In the genomic region with DNA sequence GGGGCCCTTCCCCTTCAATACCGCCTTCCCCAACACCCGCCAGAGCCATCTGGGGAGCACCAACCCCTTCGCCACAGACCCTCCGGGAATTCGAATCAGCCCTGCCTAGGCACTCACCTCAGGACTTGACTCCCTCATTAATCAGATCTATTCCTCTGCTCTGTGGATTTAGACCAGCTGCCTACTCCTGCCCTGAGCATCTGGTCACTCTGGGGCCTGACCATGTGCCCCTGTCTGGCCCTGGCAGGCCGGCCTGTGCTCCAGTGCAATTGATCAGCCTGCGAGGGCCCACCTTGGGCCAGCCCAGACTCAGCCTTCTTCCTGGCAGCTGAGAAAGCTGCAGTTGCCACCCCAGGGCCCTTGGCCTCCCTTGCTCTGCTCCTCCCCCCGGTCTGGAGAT, we compare ENCODE assay signal across 34 cellular contexts. TPM values are rescaled to one million over a fixed set of nuclear protein-coding genes. Genes with fewer than 3 reads are reported as not detected.
"Had no signal": no experiment of that assay in that cellular context is flagged by ENCODE, and none has a peak within 500 bp of the region (broad histone marks: within the 10 kb centered on the region; RNA-seq: fewer than 3 reads in every experiment).

No MANE protein-coding gene starts in this region.

- DNase-seq: activated CD4-positive, alpha-beta T cell treated with anti-CD3 and anti-CD28 coated beads for 36 hours; activated CD4-positive, alpha-beta T cell treated with anti-CD3 and anti-CD28 coated beads, Interleukin-2, amount 10 ng/mL, durations not matched to agents 7 days and 5 days; activated CD4-positive, alpha-beta T cell treated with anti-CD3 and anti-CD28 coated beads, Interleukin-2, amount 50 U/mL, for 48 hours; activated CD8-positive, alpha-beta T cell treated with anti-CD3 and anti-CD28 coated beads, Interleukin-2, amount 10 ng/mL, durations not matched to agents 7 days and 5 days; activated gamma-delta T cell; activated naive CD4-positive, alpha-beta T cell treated with anti-CD3 and anti-CD28 coated beads for 36 hours; activated naive CD8-positive, alpha-beta T cell treated with anti-CD3 and anti-CD28 coated beads, Interleukin-2, amount 50 U/mL, for 24 hours; activated T-cell treated with anti-CD3 and anti-CD28 coated beads, Interleukin-2, amount 50 U/mL, for 24 hours; anterior cingulate cortex; caudate nucleus; cerebellar nuclear complex; NCI-H1105; NCI-H1417 treated with DMSO at 0.1 percent for 48 hours; NCI-H187 treated with DMSO at 0.1 percent for 48 hours; NCI-H2081; NCI-H226; NCI-H446 treated with DMSO at 0.1 percent for 48 hours; NCI-H69; NK-92 treated with Interleukin-12 subunit alpha and Interleukin-12 subunit beta, amount 100 ng/mL, for 24 hours; PC-3; Peyer's patch; SIG-M5; T1000 had no signal

- H3K27me3 ChIP-seq: Peyer's patch had no signal

- H3K4me3 Mint-ChIP-seq: activated CD4-positive, alpha-beta T cell treated with anti-CD3 and anti-CD28 coated beads for 36 hours; activated CD4-positive, alpha-beta T cell treated with anti-CD3 and anti-CD28 coated beads, Interleukin-2, amount 10 ng/mL, durations not matched to agents 7 days and 5 days; activated CD8-positive, alpha-beta T cell treated with anti-CD3 and anti-CD28 coated beads, Interleukin-2, amount 10 ng/mL, durations not matched to agents 7 days and 5 days; activated naive CD4-positive, alpha-beta T cell treated with anti-CD3 and anti-CD28 coated beads for 36 hours; activated naive CD8-positive, alpha-beta T cell; activated naive CD8-positive, alpha-beta T cell treated with anti-CD3 and anti-CD28 coated beads, Interleukin-2, amount 50 U/mL, for 24 hours; activated T-cell treated with anti-CD3 and anti-CD28 coated beads, Interleukin-2, amount 50 U/mL, for 24 hours; brain had no signal

- H3K9me3 ChIP-seq: Peyer's patch had no signal

- H3K27ac Mint-ChIP-seq: activated CD4-positive, alpha-beta T cell treated with anti-CD3 and anti-CD28 coated beads for 36 hours; activated CD4-positive, alpha-beta T cell treated with anti-CD3 and anti-CD28 coated beads, Interleukin-2, amount 10 ng/mL, durations not matched to agents 7 days and 5 days; activated CD8-positive, alpha-beta T cell treated with anti-CD3 and anti-CD28 coated beads, Interleukin-2, amount 10 ng/mL, durations not matched to agents 7 days and 5 days; activated naive CD4-positive, alpha-beta T cell treated with anti-CD3 and anti-CD28 coated beads for 36 hours; activated naive CD8-positive, alpha-beta T cell; activated naive CD8-positive, alpha-beta T cell treated with anti-CD3 and anti-CD28 coated beads, Interleukin-2, amount 50 U/mL, for 24 hours; activated T-cell treated with anti-CD3 and anti-CD28 coated beads, Interleukin-2, amount 50 U/mL, for 24 hours; activated T-helper 2 cell treated with anti-CD3 and anti-CD28 coated beads, Interferon-gamma antibody, Interleukin-2, Interleukin-4, amounts not matched to agents 10 μg/mL and 5 μg/mL and 100 μg/mL, durations not matched to agents 14 hours and 24 hours and 36 hours had no signal

- H3K9me3 Mint-ChIP-seq: activated CD4-positive, alpha-beta T cell treated with anti-CD3 and anti-CD28 coated beads, Interleukin-2, amount 10 ng/mL, durations not matched to agents 7 days and 5 days; activated naive CD4-positive, alpha-beta T cell treated with anti-CD3 and anti-CD28 coated beads for 36 hours; activated naive CD8-positive, alpha-beta T cell treated with anti-CD3 and anti-CD28 coated beads, Interleukin-2, amount 50 U/mL, for 24 hours; activated T-cell treated with anti-CD3 and anti-CD28 coated beads, Interleukin-2, amount 50 U/mL, for 24 hours; activated T-helper 2 cell treated with anti-CD3 and anti-CD28 coated beads, Interferon-gamma antibody, Interleukin-2, Interleukin-4, amounts not matched to agents 10 μg/mL and 5 μg/mL and 100 μg/mL, durations not matched to agents 14 hours and 24 hours and 36 hours had no signal

- ATAC-seq: activated CD4-positive, alpha-beta T cell treated with anti-CD3 and anti-CD28 coated beads for 36 hours; activated CD4-positive, CD25-positive, alpha-beta regulatory T cell treated with anti-CD3 and anti-CD28 coated beads, Interleukin-2, amount 50 U/mL, for 24 hours; activated CD8-positive, alpha-beta T cell treated with anti-CD3 and anti-CD28 coated beads, Interleukin-2, amount 10 ng/mL, durations not matched to agents 7 days and 5 days; activated naive CD8-positive, alpha-beta T cell treated with anti-CD3 and anti-CD28 coated beads, Interleukin-2, amount 50 U/mL, for 24 hours; PC-3; Right ventricle myocardium inferior had no signal

- H3K27ac ChIP-seq: Peyer's patch, RWPE1 had no signal

- H3K4me1 ChIP-seq: Peyer's patch had no signal

- H3K4me3 ChIP-seq: Peyer's patch had no signal

- H3K36me3 ChIP-seq: Peyer's patch had no signal

- H3K36me3 Mint-ChIP-seq: activated naive CD8-positive, alpha-beta T cell; brain had no signal

- H3K4me1 Mint-ChIP-seq: activated CD4-positive, alpha-beta T cell treated with anti-CD3 and anti-CD28 coated beads for 36 hours; activated CD4-positive, alpha-beta T cell treated with anti-CD3 and anti-CD28 coated beads, Interleukin-2, amount 10 ng/mL, durations not matched to agents 7 days and 5 days; activated naive CD8-positive, alpha-beta T cell treated with anti-CD3 and anti-CD28 coated beads, Interleukin-2, amount 50 U/mL, for 24 hours had no signal

RNA-seq across cellular contexts. Expression of gene GRM4, which starts 46.0 kb away (rescaled TPM):
- total RNA-seq: activated CD4-positive, alpha-beta T cell treated with anti-CD3 and anti-CD28 coated beads, Interleukin-2, amount 10 ng/mL, durations not matched to agents 7 days and 5 days; activated CD8-positive, alpha-beta T cell treated with anti-CD3 and anti-CD28 coated beads, Interleukin-2, amount 10 ng/mL, durations not matched to agents 7 days and 5 days; activated T-helper 2 cell treated with anti-CD3 and anti-CD28 coated beads, Interferon-gamma antibody, Interleukin-2, Interleukin-4, amounts not matched to agents 10 μg/mL and 5 μg/mL and 100 μg/mL, durations not matched to agents 14 hours and 24 hours and 36 hours; bronchial epithelial cell; M059J; PC-3; Peyer's patch; Right ventricle myocardium inferior; SK-MEL-5; T-helper 1 cell treated with Interleukin-12 subunit alpha and Interleukin-12 subunit beta and Interleukin-4 antibody, amounts not matched to agents 30 ng/mL and 1 ng/mL, for 36 hours; T-helper 2 cell treated with Interferon-gamma antibody and Interleukin-4, amounts not matched to agents 100 ng/mL and 5 ng/mL, for 36 hours had no signal
